Comparison of ENCODE assay signal across 9 cellular contexts in genomic region chr9:131361202-131361833, GRCh38. TPM values are rescaled to one million over a fixed set of nuclear protein-coding genes. Genes with fewer than 3 reads are reported as not detected.
DNase-seq lines count a peak whose midpoint lies in the region; ATAC-seq, FAIRE-seq and TF ChIP-seq lines count a peak whose summit lies in the region.
"Had no signal": no experiment of that assay in that cellular context is flagged by ENCODE, and none has a peak within 500 bp of the region (broad histone marks: within the 10 kb centered on the region; RNA-seq: fewer than 3 reads in every experiment).

No MANE protein-coding gene starts in this region.

- TF ChIP-seq CTCF in kidney (IDR thresholded peaks at IDR 0.05; ENCODE audit: borderline replicate concordance, extremely low read depth, insufficient read depth): no peak
- TF ChIP-seq CTCF in type B pancreatic cell (conservative IDR thresholded peaks at IDR 0.05): no peak
- TF ChIP-seq CTCF in glutamatergic neuron (IDR thresholded peaks at IDR 0.05; ENCODE audit: partially characterized antibody, unreplicated experiment): no peak

- H3K27ac ChIP-seq in kidney (ENCODE audit: low read depth in 2 of 2, low read length in 2 of 2): peak overlapping the region; percentile 55 to 76
- no peak overlapping the region for H3K27ac ChIP-seq in effector memory CD4-positive, alpha-beta T cell (ENCODE audit: insufficient read depth, low read length, poor library complexity, severe bottlenecking)

- peak; percentile 60 for DNase-seq in activated T-cell treated with anti-CD3 and anti-CD28 coated beads, Interleukin-2, amount 50 U/mL, for 24 hours
- DNase-seq in activated T-cell treated with anti-CD3 and anti-CD28 coated beads, Interleukin-2, amount 50 U/mL, for 1 hour: no peak
- DNase-seq in activated CD8-positive, alpha-beta T cell treated with anti-CD3 and anti-CD28 coated beads, Interleukin-2, amount 10 ng/mL, durations not matched to agents 7 days and 5 days: peak; percentile 50
- DNase-seq in kidney: peak; percentile 61
- DNase-seq in type B pancreatic cell (ENCODE audit: extremely low spot score, unreplicated experiment): no peak
- no peak for DNase-seq in effector memory CD4-positive, alpha-beta T cell
- DNase-seq in glutamatergic neuron: no peak
- DNase-seq: Caco-2 had no signal

- no peaks in the 10 kb centered on the region for H3K36me3 ChIP-seq in kidney (ENCODE audit: control insufficient read depth in 1 of 2, insufficient read depth in 2 of 2, low read length in 2 of 2)
- H3K36me3 ChIP-seq in effector memory CD4-positive, alpha-beta T cell (ENCODE audit: control insufficient read depth, insufficient read depth, low read length): no peaks in the 10 kb centered on the region

- H3K4me3 Mint-ChIP-seq in activated T-cell treated with anti-CD3 and anti-CD28 coated beads, Interleukin-2, amount 50 U/mL, for 24 hours: no peak overlapping the region
- no peak overlapping the region for H3K4me3 Mint-ChIP-seq in activated CD8-positive, alpha-beta T cell treated with anti-CD3 and anti-CD28 coated beads, Interleukin-2, amount 10 ng/mL, durations not matched to agents 7 days and 5 days
- H3K4me3 Mint-ChIP-seq in type B pancreatic cell (no peak overlapping the region), glutamatergic neuron (ENCODE audit: unreplicated experiment) (no peak overlapping the region)

- FAIRE-seq in kidney (lab: Jason Lieb, UNC): no peak

- H3K27me3 ChIP-seq in effector memory CD4-positive, alpha-beta T cell (replicated peaks; ENCODE audit: control insufficient read depth, insufficient read depth, low read length, poor library complexity, severe bottlenecking): no peaks in the 10 kb centered on the region

- H3K4me3 ChIP-seq in kidney (ENCODE audit: low read length in 2 of 2): no peak overlapping the region
- H3K4me3 ChIP-seq in effector memory CD4-positive, alpha-beta T cell (ENCODE audit: insufficient read depth, low read depth, low read length, poor library complexity, severe bottlenecking): no peak overlapping the region

- H3K27ac Mint-ChIP-seq in activated T-cell treated with anti-CD3 and anti-CD28 coated beads, Interleukin-2, amount 50 U/mL, for 24 hours: peak overlapping the region; percentile 88
- H3K27ac Mint-ChIP-seq in activated CD8-positive, alpha-beta T cell treated with anti-CD3 and anti-CD28 coated beads, Interleukin-2, amount 10 ng/mL, durations not matched to agents 7 days and 5 days: peak overlapping the region; percentile 65
- H3K27ac Mint-ChIP-seq in type B pancreatic cell: peak overlapping the region; percentile 23
- H3K27ac Mint-ChIP-seq in glutamatergic neuron (ENCODE audit: unreplicated experiment): no peak overlapping the region

- H3K9me3 ChIP-seq in kidney (ENCODE audit: control insufficient read depth in 1 of 2, low read length in 2 of 2): no peaks in the 10 kb centered on the region
- H3K9me3 ChIP-seq in effector memory CD4-positive, alpha-beta T cell (ENCODE audit: control insufficient read depth, low read length): no peaks in the 10 kb centered on the region
- H3K9me3 ChIP-seq: Caco-2 had no signal

- ATAC-seq in activated CD8-positive, alpha-beta T cell treated with anti-CD3 and anti-CD28 coated beads, Interleukin-2, amount 10 ng/mL, durations not matched to agents 7 days and 5 days: peak; percentile 39
- ATAC-seq in GM18858 (IDR thresholded peaks at IDR 0.05; ENCODE audit: unreplicated experiment): no peak

- no peaks in the 10 kb centered on the region for H3K27me3 Mint-ChIP-seq in activated T-cell treated with anti-CD3 and anti-CD28 coated beads, Interleukin-2, amount 50 U/mL, for 24 hours
- H3K27me3 Mint-ChIP-seq in activated CD8-positive, alpha-beta T cell treated with anti-CD3 and anti-CD28 coated beads, Interleukin-2, amount 10 ng/mL, durations not matched to agents 7 days and 5 days (ENCODE audit: low read depth): no peaks in the 10 kb centered on the region
- H3K27me3 Mint-ChIP-seq in type B pancreatic cell: no peaks in the 10 kb centered on the region
- H3K27me3 Mint-ChIP-seq in glutamatergic neuron (ENCODE audit: unreplicated experiment): no peaks in the 10 kb centered on the region

- intact Hi-C loops in kidney (cut with DNase I): no loop called here

- peaks cover 29% of the 10 kb centered on the region for H3K4me1 Mint-ChIP-seq in activated T-cell treated with anti-CD3 and anti-CD28 coated beads, Interleukin-2, amount 50 U/mL, for 24 hours (ENCODE audit: low read depth)
- peaks cover 24% of the 10 kb centered on the region for H3K4me1 Mint-ChIP-seq in activated CD8-positive, alpha-beta T cell treated with anti-CD3 and anti-CD28 coated beads, Interleukin-2, amount 10 ng/mL, durations not matched to agents 7 days and 5 days (ENCODE audit: low read depth)
- peaks cover 7% of the 10 kb centered on the region for H3K4me1 Mint-ChIP-seq in type B pancreatic cell (ENCODE audit: unreplicated experiment)
- peaks cover 4% of the 10 kb centered on the region for H3K4me1 Mint-ChIP-seq in glutamatergic neuron (ENCODE audit: low read depth, unreplicated experiment)

- H3K9ac ChIP-seq in kidney (ENCODE audit: low read length in 2 of 2): no peak overlapping the region

- H3K4me1 ChIP-seq in kidney (ENCODE audit: control insufficient read depth in 1 of 2, insufficient read depth in 1 of 2, low read depth in 1 of 2, low read length in 2 of 2): peaks cover 0 to 4% of the 10 kb centered on the region in 2 donors
- H3K4me1 ChIP-seq in effector memory CD4-positive, alpha-beta T cell (ENCODE audit: control insufficient read depth, insufficient read depth, low read length, poor library complexity, severe bottlenecking): peaks cover 3% of the 10 kb centered on the region

- no peaks in the 10 kb centered on the region for H3K36me3 Mint-ChIP-seq in activated T-cell treated with anti-CD3 and anti-CD28 coated beads, Interleukin-2, amount 50 U/mL, for 24 hours (ENCODE audit: low read depth)
- H3K36me3 Mint-ChIP-seq in activated CD8-positive, alpha-beta T cell treated with anti-CD3 and anti-CD28 coated beads, Interleukin-2, amount 10 ng/mL, durations not matched to agents 7 days and 5 days (ENCODE audit: low read depth): no peaks in the 10 kb centered on the region
- H3K36me3 Mint-ChIP-seq in type B pancreatic cell (no peaks in the 10 kb centered on the region), glutamatergic neuron (ENCODE audit: unreplicated experiment) (no peaks in the 10 kb centered on the region)

- H3K9me3 Mint-ChIP-seq in activated T-cell treated with anti-CD3 and anti-CD28 coated beads, Interleukin-2, amount 50 U/mL, for 24 hours: no peaks in the 10 kb centered on the region
- H3K9me3 Mint-ChIP-seq in activated CD8-positive, alpha-beta T cell treated with anti-CD3 and anti-CD28 coated beads, Interleukin-2, amount 10 ng/mL, durations not matched to agents 7 days and 5 days (ENCODE audit: insufficient read depth): no peaks in the 10 kb centered on the region
- H3K9me3 Mint-ChIP-seq in type B pancreatic cell (no peaks in the 10 kb centered on the region), glutamatergic neuron (ENCODE audit: unreplicated experiment) (peaks cover 2% of the 10 kb centered on the region)

- CTCF ChIA-PET in activated CD8-positive, alpha-beta T cell treated with anti-CD3 and anti-CD28 coated beads, Interleukin-2, amount 10 ng/mL, durations not matched to agents 7 days and 5 days (lab: Charles Lee): interaction anchor here (1.0 to 4.3 kb wide), 4 partner anchors 11 to 46 kb away, joined by 3 to 17 read pairs (median 4); no protein-coding TSS in a partner anchor

- POLR2A ChIA-PET in activated CD8-positive, alpha-beta T cell treated with anti-CD3 and anti-CD28 coated beads, Interleukin-2, amount 10 ng/mL, durations not matched to agents 7 days and 5 days (lab: Charles Lee): no interaction called here

RNA-seq across cellular contexts. Expression of gene PRRC2B, which starts 32.6 kb away (rescaled TPM):
- total RNA-seq in activated CD8-positive, alpha-beta T cell treated with anti-CD3 and anti-CD28 coated beads, Interleukin-2, amount 10 ng/mL, durations not matched to agents 7 days and 5 days: 100 to 1,000 TPM; 215 to 216 TPM
- 227 TPM for total RNA-seq in kidney
- polyA plus RNA-seq in kidney (ENCODE audit: insufficient read depth, low read depth, low replicate concordance): 37.4 TPM
- 225 and 300 TPM in 2 replicates for total RNA-seq in type B pancreatic cell (ENCODE audit: low replicate concordance)
- 489 TPM for total RNA-seq in glutamatergic neuron (ENCODE audit: unreplicated experiment)

Comparison
In these comparisons a context has a peak if more than half of its experiments do, and no peak if none do; other contexts are left out.
1. DNase-seq: peak in activated T-cell treated with anti-CD3 and anti-CD28 coated beads, Interleukin-2, amount 50 U/mL, for 24 hours (single experiment), activated CD8-positive, alpha-beta T cell treated with anti-CD3 and anti-CD28 coated beads, Interleukin-2, amount 10 ng/mL, durations not matched to agents 7 days and 5 days (single experiment) and kidney (single experiment); none in activated T-cell treated with anti-CD3 and anti-CD28 coated beads, Interleukin-2, amount 50 U/mL, for 1 hour (single experiment), type B pancreatic cell (single experiment), effector memory CD4-positive, alpha-beta T cell (0 of 3) and glutamatergic neuron (single experiment).